ENCODE assay signal across 1 cellular context in genomic region chr4:165327211-165328100, GRCh38.
TF ChIP-seq lines count a peak whose summit lies in the region.

Gene MSMO1, plus strand, starts transcription at chr4:165327669. Its CDS starts 5,702 bp downstream, at chr4:165333371.

TF ChIP-seq in HepG2, 621 proteins besides CTCF, POLR2A, EP300 and RAD21 (continued from another document and continues in another):
- TF ChIP-seq ZBTB2 (CRISPR knock-in tag; IDR thresholded peaks at IDR 0.05; ENCODE audit: low read depth) = no peak; the same call in 1 of the 2 replicates
- TF ChIP-seq NCOA1 (CRISPR knock-in tag; IDR thresholded peaks at IDR 0.05) = 0 out of 2 replicates have a peak, but pooled peaks have one; percentile 69
- TF ChIP-seq ZNF256 (CRISPR knock-in tag; conservative IDR thresholded peaks at IDR 0.05) = no peak
- TF ChIP-seq JUNB (CRISPR knock-in tag; IDR thresholded peaks at IDR 0.05; ENCODE audit: borderline replicate concordance) = peak; percentile 79
- TF ChIP-seq ZNF687 (CRISPR knock-in tag; IDR thresholded peaks at IDR 0.05) = peak; percentile 90
- peak; percentile 97 for TF ChIP-seq ZMYM4 (CRISPR knock-in tag; IDR thresholded peaks at IDR 0.05)
- TF ChIP-seq RFX1 (IDR thresholded peaks at IDR 0.05) = peak; percentile 98
- TF ChIP-seq ZNF644 (CRISPR knock-in tag; IDR thresholded peaks at IDR 0.05; ENCODE audit: low read depth) = no peak
- TF ChIP-seq BCLAF1 (IDR thresholded peaks at IDR 0.05) = no peak
- peak; percentile 85 for TF ChIP-seq KMT2B (CRISPR knock-in tag; IDR thresholded peaks at IDR 0.05)
- no peak for TF ChIP-seq ZNF878 (CRISPR knock-in tag; IDR thresholded peaks at IDR 0.05)
- TF ChIP-seq SMAD9 (CRISPR knock-in tag; IDR thresholded peaks at IDR 0.05) = no peak
- TF ChIP-seq RARG (CRISPR knock-in tag; IDR thresholded peaks at IDR 0.05; ENCODE audit: low read depth) = no peak
- TF ChIP-seq ZBTB42 (CRISPR knock-in tag; IDR thresholded peaks at IDR 0.05) = 0 out of 2 replicates have a peak, but pooled peaks have one; percentile 42
- TF ChIP-seq DDIT3 (CRISPR knock-in tag; IDR thresholded peaks at IDR 0.05) = no peak
- peak; percentile 69 for TF ChIP-seq GATA4 (IDR thresholded peaks at IDR 0.05; ENCODE audit: borderline replicate concordance, low read depth)
- no peak for TF ChIP-seq ZNF572 (CRISPR knock-in tag; IDR thresholded peaks at IDR 0.05)
- TF ChIP-seq ZNF713 (CRISPR knock-in tag; IDR thresholded peaks at IDR 0.05) = 0 out of 2 replicates have a peak, but pooled peaks have one; percentile 66
- no peak; the same call in 1 of the 2 replicates for TF ChIP-seq ARHGAP35 (CRISPR knock-in tag; IDR thresholded peaks at IDR 0.05; ENCODE audit: borderline replicate concordance)
- TF ChIP-seq HOMEZ (CRISPR knock-in tag; IDR thresholded peaks at IDR 0.05; ENCODE audit: low read depth) = peak; percentile 85; the same call in 1 of the 2 replicates
- no peak for TF ChIP-seq FIP1L1 (IDR thresholded peaks at IDR 0.05; ENCODE audit: borderline replicate concordance, insufficient read depth, low read depth, low read length)
- TF ChIP-seq ZNF180 (CRISPR knock-in tag; IDR thresholded peaks at IDR 0.05; ENCODE audit: borderline replicate concordance, low read depth) = no peak
- peak; percentile 97 for TF ChIP-seq MLLT10 (CRISPR knock-in tag; IDR thresholded peaks at IDR 0.05)
- no peak for TF ChIP-seq NFAT5 (CRISPR knock-in tag; IDR thresholded peaks at IDR 0.05)
- TF ChIP-seq CC2D1A (CRISPR knock-in tag; IDR thresholded peaks at IDR 0.05) = no peak
- no peak for TF ChIP-seq ZNF639 (CRISPR knock-in tag; conservative IDR thresholded peaks at IDR 0.05)
- peak; percentile 95 for TF ChIP-seq ZNF350 (CRISPR knock-in tag; IDR thresholded peaks at IDR 0.05; ENCODE audit: borderline replicate concordance, low read depth)
- TF ChIP-seq HIC2 (CRISPR knock-in tag; IDR thresholded peaks at IDR 0.05; ENCODE audit: low read depth) = peak; percentile 27
- no peak for TF ChIP-seq ZNF549 (CRISPR knock-in tag; IDR thresholded peaks at IDR 0.05)
- peak; percentile 100 for TF ChIP-seq NFYC (CRISPR knock-in tag; IDR thresholded peaks at IDR 0.05)
- TF ChIP-seq TCF7L2 (IDR thresholded peaks at IDR 0.05; ENCODE audit: low read depth, low read length) = no peak
- TF ChIP-seq THAP8 (CRISPR knock-in tag; IDR thresholded peaks at IDR 0.05; ENCODE audit: borderline replicate concordance) = no peak
- peak; percentile 32; the same call in 1 of the 2 replicates for TF ChIP-seq BRF2 (CRISPR knock-in tag; IDR thresholded peaks at IDR 0.05)
- TF ChIP-seq GPBP1L1 (CRISPR knock-in tag; IDR thresholded peaks at IDR 0.05) = no peak
- TF ChIP-seq HOXA5 (CRISPR knock-in tag; IDR thresholded peaks at IDR 0.05) = peak; percentile 69
- TF ChIP-seq SP5 (CRISPR knock-in tag; IDR thresholded peaks at IDR 0.05; ENCODE audit: borderline replicate concordance, low read depth) = peak; percentile 93
